ENCODE assay signal across 15 cellular contexts in the genomic region with DNA sequence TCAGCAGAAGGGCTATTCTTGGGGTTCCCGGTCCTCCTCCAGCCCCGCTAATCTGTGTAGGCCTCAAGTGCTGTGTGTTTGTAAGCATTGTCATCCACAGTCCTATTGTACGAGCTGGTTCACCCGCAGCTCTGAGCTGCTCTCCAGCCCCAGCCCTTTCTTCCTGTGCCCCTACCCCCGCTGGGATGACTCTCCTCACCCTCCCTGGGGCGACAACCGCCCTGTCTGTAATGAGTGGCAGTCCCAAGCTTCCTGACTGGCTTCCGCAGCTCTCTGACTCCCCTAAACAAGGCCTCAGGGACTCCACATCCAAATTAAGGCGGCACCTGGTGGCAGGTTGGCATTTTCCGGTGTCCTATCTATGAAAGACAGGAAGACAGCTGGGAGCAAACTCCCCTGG. TPM values are rescaled to one million over a fixed set of nuclear protein-coding genes. Genes with fewer than 3 reads are reported as not detected.
A peak's percentile ranks its signal among the peaks of the same experiment; 100 is the strongest.
DNase-seq lines count a peak whose midpoint lies in the region; ATAC-seq lines count a peak whose summit lies in the region.
"Had no signal": no experiment of that assay in that cellular context is flagged by ENCODE, and none has a peak within 500 bp of the region (broad histone marks: within the 10 kb centered on the region; RNA-seq: fewer than 3 reads in every experiment).

No MANE protein-coding gene starts in this region.

- no peak overlapping the region for H3K27ac Mint-ChIP-seq in activated naive CD4-positive, alpha-beta T cell treated with anti-CD3 and anti-CD28 coated beads for 36 hours
- peak overlapping the region; percentile 83 for H3K27ac Mint-ChIP-seq in activated naive CD8-positive, alpha-beta T cell
- H3K27ac Mint-ChIP-seq in stimulated activated naive CD8-positive, alpha-beta T cell treated with anti-CD3 and anti-CD28 coated beads, Interleukin-15, Interleukin-2, amounts not matched to agents 100 ng/mL and 50 ng/mL, for 24 hours, result peak overlapping the region; percentile 49
- H3K27ac Mint-ChIP-seq: progenitor cell of endocrine pancreas had no signal

- CTCF ChIA-PET in activated naive CD4-positive, alpha-beta T cell treated with anti-CD3 and anti-CD28 coated beads for 36 hours (lab: Charles Lee), result interaction anchor here (1.0 to 5.5 kb wide), 5 partner anchors 10 to 124 kb away, joined by 3 to 41 read pairs (median 3); no protein-coding TSS in a partner anchor

- ATAC-seq in GM19455 (IDR thresholded peaks at IDR 0.05; ENCODE audit: unreplicated experiment), result no peak

- H3K4me1 Mint-ChIP-seq in activated naive CD4-positive, alpha-beta T cell treated with anti-CD3 and anti-CD28 coated beads for 36 hours (ENCODE audit: low read depth), result peaks cover 28% of the 10 kb centered on the region
- peaks cover 33% of the 10 kb centered on the region for H3K4me1 Mint-ChIP-seq in activated naive CD8-positive, alpha-beta T cell (ENCODE audit: low read depth)
- H3K4me1 Mint-ChIP-seq in stimulated activated naive CD8-positive, alpha-beta T cell treated with anti-CD3 and anti-CD28 coated beads, Interleukin-15, Interleukin-2, amounts not matched to agents 100 ng/mL and 50 ng/mL, for 24 hours (ENCODE audit: low read depth), result peaks cover 30% of the 10 kb centered on the region

- H3K36me3 Mint-ChIP-seq in activated naive CD4-positive, alpha-beta T cell treated with anti-CD3 and anti-CD28 coated beads for 36 hours (ENCODE audit: low read depth), result no peaks in the 10 kb centered on the region
- H3K36me3 Mint-ChIP-seq in activated naive CD8-positive, alpha-beta T cell, result peaks cover under 1% of the 10 kb centered on the region
- H3K36me3 Mint-ChIP-seq in stimulated activated naive CD8-positive, alpha-beta T cell treated with anti-CD3 and anti-CD28 coated beads, Interleukin-15, Interleukin-2, amounts not matched to agents 100 ng/mL and 50 ng/mL, for 24 hours (ENCODE audit: low read depth), result peaks cover 4% of the 10 kb centered on the region

- no peak overlapping the region for H3K4me3 Mint-ChIP-seq in activated naive CD4-positive, alpha-beta T cell treated with anti-CD3 and anti-CD28 coated beads for 36 hours
- peak overlapping the region; percentile 38 for H3K4me3 Mint-ChIP-seq in activated naive CD8-positive, alpha-beta T cell
- H3K4me3 Mint-ChIP-seq in stimulated activated naive CD8-positive, alpha-beta T cell treated with anti-CD3 and anti-CD28 coated beads, Interleukin-15, Interleukin-2, amounts not matched to agents 100 ng/mL and 50 ng/mL, for 24 hours, result no peak overlapping the region

- intact Hi-C loops in activated naive CD4-positive, alpha-beta T cell treated with anti-CD3 and anti-CD28 coated beads for 36 hours (cut with micrococcal nuclease), result no loop called here

- no peaks in the 10 kb centered on the region for H3K27me3 Mint-ChIP-seq in activated naive CD4-positive, alpha-beta T cell treated with anti-CD3 and anti-CD28 coated beads for 36 hours (ENCODE audit: low read depth)
- H3K27me3 Mint-ChIP-seq in activated naive CD8-positive, alpha-beta T cell, result no peaks in the 10 kb centered on the region
- no peaks in the 10 kb centered on the region for H3K27me3 Mint-ChIP-seq in stimulated activated naive CD8-positive, alpha-beta T cell treated with anti-CD3 and anti-CD28 coated beads, Interleukin-15, Interleukin-2, amounts not matched to agents 100 ng/mL and 50 ng/mL, for 24 hours

- DNase-seq in activated naive CD4-positive, alpha-beta T cell treated with anti-CD3 and anti-CD28 coated beads for 36 hours, result peak; percentile 40
- DNase-seq in activated naive CD4-positive, alpha-beta T cell treated with Interleukin-2 at 50 U/mL for 16 hours, result no peak
- DNase-seq in NCI-H2081 treated with DMSO at 0.1 percent for 48 hours (lab: John Stamatoyannopoulos, UW), result peak; percentile 0
- no peak for DNase-seq in germinal center (ENCODE audit: low spot score)
- no peak for DNase-seq in glomerular visceral epithelial cell (ENCODE audit: extremely low spot score)
- DNase-seq: activated CD8-positive, alpha-beta memory T cell treated with anti-CD3 and anti-CD28 coated beads, Interleukin-2, amount 50 U/mL, for 4 hours; amniotic stem cell; DMS53; NCI-H1048; NCI-H524 treated with DMSO at 0.1 percent for 48 hours; thyroid gland had no signal

- H3K9me3 Mint-ChIP-seq in activated naive CD4-positive, alpha-beta T cell treated with anti-CD3 and anti-CD28 coated beads for 36 hours, result no peaks in the 10 kb centered on the region
- no peaks in the 10 kb centered on the region for H3K9me3 Mint-ChIP-seq in activated naive CD8-positive, alpha-beta T cell (ENCODE audit: low read depth)
- H3K9me3 Mint-ChIP-seq in stimulated activated naive CD8-positive, alpha-beta T cell treated with anti-CD3 and anti-CD28 coated beads, Interleukin-15, Interleukin-2, amounts not matched to agents 100 ng/mL and 50 ng/mL, for 24 hours, result no peaks in the 10 kb centered on the region

RNA-seq across cellular contexts. Expression of gene TFF3, which starts 45.8 kb away (rescaled TPM):
- total RNA-seq in activated naive CD4-positive, alpha-beta T cell treated with anti-CD3 and anti-CD28 coated beads for 36 hours, result not detected

RNA-seq across cellular contexts. Expression of gene ABCG1, which starts 50.4 kb away (rescaled TPM):
- total RNA-seq in activated naive CD4-positive, alpha-beta T cell treated with anti-CD3 and anti-CD28 coated beads for 36 hours, result 10 to 100 TPM; 27.8 to 28.7 TPM

Comparison
In these comparisons a context has a peak if more than half of its experiments do, and no peak if none do; other contexts are left out.
1. DNase-seq: peak in activated naive CD4-positive, alpha-beta T cell treated with anti-CD3 and anti-CD28 coated beads for 36 hours (single experiment) and NCI-H2081 treated with DMSO at 0.1 percent for 48 hours (single experiment); none in activated naive CD4-positive, alpha-beta T cell treated with Interleukin-2 at 50 U/mL for 16 hours (single experiment), germinal center (single experiment) and glomerular visceral epithelial cell (single experiment).